18 cellular contexts compared by ENCODE assay signal in genomic region chr6:63475707-63476106, GRCh38.
"Had no signal": no experiment of that assay in that cellular context is flagged by ENCODE, and none has a peak within 500 bp of the region (broad histone marks: within the 10 kb centered on the region; RNA-seq: fewer than 3 reads in every experiment).

No MANE protein-coding gene starts in this region.

- H3K36me3 ChIP-seq: gastroesophageal sphincter, left lung, suprapubic skin had no signal

- H3K27ac ChIP-seq: epithelial cell of prostate, gastroesophageal sphincter, left lung, skin epidermis, suprapubic skin had no signal

- H3K4me1 Mint-ChIP-seq: activated naive CD8-positive, alpha-beta T cell treated with anti-CD3 and anti-CD28 coated beads, Interleukin-2, amount 50 U/mL, for 24 hours had no signal

- H3K27ac Mint-ChIP-seq: activated naive CD4-positive, alpha-beta T cell treated with anti-CD3 and anti-CD28 coated beads for 36 hours; activated naive CD8-positive, alpha-beta T cell treated with anti-CD3 and anti-CD28 coated beads, Interleukin-2, amount 50 U/mL, for 24 hours; activated T-helper 2 cell treated with anti-CD3 and anti-CD28 coated beads, Interferon-gamma antibody, Interleukin-2, Interleukin-4, amounts not matched to agents 10 μg/mL and 5 μg/mL and 100 μg/mL, durations not matched to agents 14 hours and 24 hours and 36 hours; dendritic cell treated with granulocyte-macrophage colony-stimulating factor and Interleukin-4, amounts not matched to agents 40 ng/mL and 50 ng/mL, for 4 days had no signal

- H3K4me3 Mint-ChIP-seq: activated naive CD4-positive, alpha-beta T cell treated with anti-CD3 and anti-CD28 coated beads for 36 hours; activated naive CD8-positive, alpha-beta T cell treated with anti-CD3 and anti-CD28 coated beads, Interleukin-2, amount 50 U/mL, for 24 hours; dendritic cell treated with granulocyte-macrophage colony-stimulating factor and Interleukin-4, amounts not matched to agents 40 ng/mL and 50 ng/mL, for 4 days; effector memory CD8-positive, alpha-beta T cell had no signal

- H3K27me3 ChIP-seq: gastroesophageal sphincter, left lung, suprapubic skin had no signal

- H3K4me3 ChIP-seq: gastroesophageal sphincter, left lung, skin epidermis, suprapubic skin had no signal

- H3K9me3 ChIP-seq: gastroesophageal sphincter, left lung, suprapubic skin had no signal

- DNase-seq: activated CD4-positive, alpha-beta T cell treated with anti-CD3 and anti-CD28 coated beads for 1 hour; activated CD4-positive, alpha-beta T cell treated with anti-CD3 and anti-CD28 coated beads, Interleukin-2, amount 50 U/mL, for 48 hours; activated naive CD4-positive, alpha-beta T cell treated with anti-CD3 and anti-CD28 coated beads for 36 hours; activated naive CD8-positive, alpha-beta T cell treated with anti-CD3 and anti-CD28 coated beads, Interleukin-2, amount 50 U/mL, for 24 hours; aorta; cerebellar nuclear complex; effector memory CD8-positive, alpha-beta T cell; islet precursor cell; left lung; stimulated activated naive CD8-positive, alpha-beta T cell treated with anti-CD3 and anti-CD28 coated beads, Interleukin-15, Interleukin-2, amounts not matched to agents 100 U/mL and 50 U/mL, for 24 hours; SW 1271; trophoblast cell had no signal

- H3K4me1 ChIP-seq: gastroesophageal sphincter, left lung had no signal

- ATAC-seq: activated naive CD8-positive, alpha-beta T cell treated with anti-CD3 and anti-CD28 coated beads, Interleukin-2, amount 50 U/mL, for 24 hours; effector memory CD8-positive, alpha-beta T cell; gastroesophageal sphincter; stimulated activated naive CD8-positive, alpha-beta T cell treated with anti-CD3 and anti-CD28 coated beads, Interleukin-15, Interleukin-2, amounts not matched to agents 100 U/mL and 50 U/mL, for 24 hours had no signal

- H3K27me3 Mint-ChIP-seq: dendritic cell treated with granulocyte-macrophage colony-stimulating factor and Interleukin-4, amounts not matched to agents 40 ng/mL and 50 ng/mL, for 4 days; effector memory CD8-positive, alpha-beta T cell had no signal

- H3K9me3 Mint-ChIP-seq: activated naive CD4-positive, alpha-beta T cell treated with anti-CD3 and anti-CD28 coated beads for 36 hours; activated naive CD8-positive, alpha-beta T cell treated with anti-CD3 and anti-CD28 coated beads, Interleukin-2, amount 50 U/mL, for 24 hours; activated T-helper 2 cell treated with anti-CD3 and anti-CD28 coated beads, Interferon-gamma antibody, Interleukin-2, Interleukin-4, amounts not matched to agents 10 μg/mL and 5 μg/mL and 100 μg/mL, durations not matched to agents 14 hours and 24 hours and 36 hours; dendritic cell treated with granulocyte-macrophage colony-stimulating factor and Interleukin-4, amounts not matched to agents 40 ng/mL and 50 ng/mL, for 4 days; effector memory CD8-positive, alpha-beta T cell had no signal
